17 cellular contexts compared by ENCODE assay signal in the genomic region with DNA sequence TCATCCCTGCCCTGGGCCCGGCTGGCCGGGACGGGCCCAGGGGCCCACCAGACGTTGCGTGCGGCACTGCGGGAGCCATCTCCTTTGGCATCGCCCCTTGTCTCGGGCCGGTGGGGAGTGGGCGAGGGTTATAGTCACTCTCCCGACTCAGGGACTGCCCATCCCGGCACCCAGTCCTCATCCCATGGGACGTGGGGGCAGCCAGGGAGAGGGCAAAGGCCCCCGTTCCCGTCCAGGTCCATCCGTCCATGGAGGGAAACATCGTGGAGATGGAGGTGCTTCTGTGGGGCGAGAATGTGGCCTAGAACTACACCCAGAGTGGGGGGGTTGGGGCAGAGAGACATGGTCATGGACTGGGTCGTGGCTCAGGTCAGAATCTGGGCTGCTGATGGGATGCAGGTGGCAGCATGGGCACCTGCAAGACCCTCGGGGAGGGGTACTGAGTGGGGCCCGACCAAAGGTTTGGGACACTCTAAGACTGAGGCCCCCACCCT. TPM values are rescaled to one million over a fixed set of nuclear protein-coding genes. Genes with fewer than 3 reads are reported as not detected.
DNase-seq lines count a peak whose midpoint lies in the region; ATAC-seq and TF ChIP-seq lines count a peak whose summit lies in the region.
"Had no signal": no experiment of that assay in that cellular context is flagged by ENCODE, and none has a peak within 500 bp of the region (broad histone marks: within the 10 kb centered on the region; RNA-seq: fewer than 3 reads in every experiment).

No MANE protein-coding gene starts in this region.

- H3K36me3 ChIP-seq in left ventricle myocardium inferior, result peaks cover 7% of the 10 kb centered on the region
- H3K36me3 ChIP-seq in adipocyte (ENCODE audit: control insufficient read depth, insufficient read depth, low read length, severe bottlenecking), result no peaks in the 10 kb centered on the region
- no peaks in the 10 kb centered on the region for H3K36me3 ChIP-seq in lower lobe of right lung

- intact Hi-C loops in left ventricle myocardium inferior (cut with micrococcal nuclease) (no loop called here), Right ventricle myocardium inferior (cut with DNase I) (no loop called here), lower lobe of right lung (cut with DNase I) (no loop called here)

- ATAC-seq in Right ventricle myocardium inferior (no peak), lower lobe of right lung (no peak)
- ATAC-seq: natural killer cell had no signal

- no peaks in the 10 kb centered on the region for H3K9me3 Mint-ChIP-seq in type B pancreatic cell
- H3K9me3 Mint-ChIP-seq: natural killer cell; T-helper 2 cell treated with Interferon-gamma antibody and Interleukin-4, amounts not matched to agents 5 μg/mL and 100 μg/mL, for 36 hours had no signal

- H3K9ac ChIP-seq in adipocyte (ENCODE audit: low read length), result peak overlapping the region; percentile 60
- H3K9ac ChIP-seq: KMS-11 had no signal

- DNase-seq in left ventricle myocardium inferior (no peak), Right ventricle myocardium inferior (ENCODE audit: missing footprints) (no peak), adipocyte (ENCODE audit: low read depth) (no peak), lower lobe of right lung (no peak), type B pancreatic cell (ENCODE audit: extremely low spot score, unreplicated experiment) (no peak), GM19240 (ENCODE audit: insufficient read length, low spot score) (no peak), foreskin fibroblast (no peak)
- no peak for DNase-seq in activated CD4-positive, alpha-beta T cell treated with anti-CD3 and anti-CD28 coated beads, Interleukin-2, amount 50 U/mL, for 48 hours
- DNase-seq: activated CD4-positive, alpha-beta T cell treated with anti-CD3 and anti-CD28 coated beads for 1 hour; activated T-cell treated with anti-CD3 and anti-CD28 coated beads, Interleukin-2, amount 50 U/mL, for 1 hour; natural killer cell; NCI-H1105; NK-92 treated with Interleukin-12 subunit alpha and Interleukin-12 subunit beta, amount 100 ng/mL, for 24 hours; stimulated activated CD4-positive, alpha-beta T cell treated with anti-CD3 and anti-CD28 coated beads, Interleukin-4, amount 100 ng/mL, for 1 hour had no signal

- H3K27ac Mint-ChIP-seq in type B pancreatic cell, result peak overlapping the region; percentile 13
- H3K27ac Mint-ChIP-seq: activated naive CD8-positive, alpha-beta T cell; natural killer cell; T-helper 2 cell treated with Interferon-gamma antibody and Interleukin-4, amounts not matched to agents 5 μg/mL and 100 μg/mL, for 36 hours had no signal

- H3K4me1 Mint-ChIP-seq in type B pancreatic cell (ENCODE audit: unreplicated experiment), result no peaks in the 10 kb centered on the region

- no peaks in the 10 kb centered on the region for H3K27me3 ChIP-seq in left ventricle myocardium inferior (ENCODE audit: low read depth)
- H3K27me3 ChIP-seq in adipocyte (replicated peaks; ENCODE audit: control insufficient read depth, insufficient read depth, low read length), result no peaks in the 10 kb centered on the region
- H3K27me3 ChIP-seq in lower lobe of right lung (ENCODE audit: low read depth), result no peaks in the 10 kb centered on the region

- no peaks in the 10 kb centered on the region for H3K36me3 Mint-ChIP-seq in type B pancreatic cell
- H3K36me3 Mint-ChIP-seq: activated naive CD8-positive, alpha-beta T cell; natural killer cell had no signal

- no peak for TF ChIP-seq CTCF in left ventricle myocardium inferior (IDR thresholded peaks at IDR 0.05; ENCODE audit: borderline replicate concordance)
- TF ChIP-seq CTCF in lower lobe of right lung (IDR thresholded peaks at IDR 0.05), result no peak
- no peak for TF ChIP-seq CTCF in type B pancreatic cell (conservative IDR thresholded peaks at IDR 0.05)
- TF ChIP-seq CTCF in foreskin fibroblast (IDR thresholded peaks at IDR 0.05; ENCODE audit: low read depth, low read length), result no peak

- H3K4me3 Mint-ChIP-seq in type B pancreatic cell, result no peak overlapping the region
- H3K4me3 Mint-ChIP-seq: activated naive CD8-positive, alpha-beta T cell; natural killer cell; T-helper 2 cell treated with Interferon-gamma antibody and Interleukin-4, amounts not matched to agents 5 μg/mL and 100 μg/mL, for 36 hours had no signal

- H3K4me3 ChIP-seq in left ventricle myocardium inferior (peak overlapping the region; percentile 87), adipocyte (ENCODE audit: low read length) (no peak overlapping the region), lower lobe of right lung (no peak overlapping the region), foreskin fibroblast (ENCODE audit: low read depth in 1 of 2, low read length in 2 of 2) (no peak overlapping the region)

- H3K9me3 ChIP-seq in left ventricle myocardium inferior (replicated peaks) (no peaks in the 10 kb centered on the region), adipocyte (ENCODE audit: control insufficient read depth, low read length) (no peaks in the 10 kb centered on the region), lower lobe of right lung (no peaks in the 10 kb centered on the region)

- H3K27me3 Mint-ChIP-seq in type B pancreatic cell, result no peaks in the 10 kb centered on the region
- H3K27me3 Mint-ChIP-seq: activated naive CD8-positive, alpha-beta T cell had no signal

- H3K4me1 ChIP-seq in left ventricle myocardium inferior (peaks cover 84% of the 10 kb centered on the region), adipocyte (ENCODE audit: control insufficient read depth, insufficient read depth, low read length) (peaks cover 41% of the 10 kb centered on the region), lower lobe of right lung (peaks cover 62% of the 10 kb centered on the region)

- peak overlapping the region; percentile 97 for H3K27ac ChIP-seq in left ventricle myocardium inferior (replicated peaks)
- peak overlapping the region; percentile 53 for H3K27ac ChIP-seq in lower lobe of right lung
- H3K27ac ChIP-seq: KMS-11 had no signal

RNA-seq across cellular contexts. Expression of gene WDR90, which starts 2.4 kb away (rescaled TPM):
- total RNA-seq in left ventricle myocardium inferior (9.2 TPM), Right ventricle myocardium inferior (7.7 TPM), lower lobe of right lung (31.4 TPM), type B pancreatic cell (ENCODE audit: low replicate concordance) (75.8 and 102 TPM in 2 replicates)

RNA-seq across cellular contexts. Expression of gene MCRIP2, which starts 5.1 kb away (rescaled TPM):
- 181 TPM for total RNA-seq in left ventricle myocardium inferior
- total RNA-seq in Right ventricle myocardium inferior, result 194 TPM
- 47.7 TPM for total RNA-seq in lower lobe of right lung
- total RNA-seq in type B pancreatic cell (ENCODE audit: low replicate concordance), result 36.8 and 39.1 TPM in 2 replicates

RNA-seq across cellular contexts. Expression of gene METTL26, which starts 10.6 kb away (rescaled TPM):
- total RNA-seq in left ventricle myocardium inferior (49.2 TPM), Right ventricle myocardium inferior (53.5 TPM), lower lobe of right lung (63.1 TPM), type B pancreatic cell (ENCODE audit: low replicate concordance) (74.4 and 77.0 TPM in 2 replicates)

RNA-seq across cellular contexts. Expression of gene WFIKKN1, which starts 15.9 kb away (rescaled TPM):
- total RNA-seq in left ventricle myocardium inferior, result 0.14 TPM
- total RNA-seq in Right ventricle myocardium inferior, result 0.16 TPM
- 1.2 TPM for total RNA-seq in lower lobe of right lung
- 0.71 and 9.0 TPM in 2 replicates for total RNA-seq in type B pancreatic cell (ENCODE audit: low replicate concordance)

RNA-seq across cellular contexts. Expression of gene RHOT2, which starts 21.2 kb away (rescaled TPM):
- total RNA-seq in left ventricle myocardium inferior (90.3 TPM), Right ventricle myocardium inferior (86.0 TPM), lower lobe of right lung (81.6 TPM), type B pancreatic cell (ENCODE audit: low replicate concordance) (146 and 163 TPM in 2 replicates)
